ENCODE assay signal across 15 cellular contexts in genomic region chr2:162712598-162712997, GRCh38.
"Had no signal": no experiment of that assay in that cellular context is flagged by ENCODE, and none has a peak within 500 bp of the region (broad histone marks: within the 10 kb centered on the region; RNA-seq: fewer than 3 reads in every experiment).

No MANE protein-coding gene starts in this region.

- H3K4me3 Mint-ChIP-seq: activated naive CD8-positive, alpha-beta T cell treated with anti-CD3 and anti-CD28 coated beads for 36 hours; activated T-helper 1 cell treated with anti-CD3 and anti-CD28 coated beads, Interleukin-12 subunit alpha, Interleukin-12 subunit beta, Interleukin-2, Interleukin-4 antibody, amounts not matched to agents 30 ng/mL and 10 ng/mL and 1 ng/mL, durations not matched to agents 14 hours and 24 hours and 36 hours; endodermal cell; natural killer cell; stimulated activated naive B cell treated with anti-CD40 and anti-IgM and Interleukin-4, amounts not matched to agents 10 μg/mL and 1 μg/mL and 100 μg/mL, for 72 hours had no signal

- DNase-seq: activated CD4-positive, alpha-beta T cell treated with anti-CD3 and anti-CD28 coated beads, Interleukin-2, amount 50 U/mL, for 1 hour; activated naive CD8-positive, alpha-beta T cell treated with anti-CD3 and anti-CD28 coated beads for 36 hours; cerebellar nuclear complex; dermis blood vessel endothelial cell; endodermal cell; heart left ventricle; natural killer cell; retina; stimulated activated CD4-positive, alpha-beta T cell treated with anti-CD3 and anti-CD28 coated beads, Interleukin-15, amount 100 ng/mL, for 24 hours; stimulated activated CD4-positive, alpha-beta T cell treated with anti-CD3 and anti-CD28 coated beads, Interleukin-4, amount 100 ng/mL, for 1 hour; stimulated activated naive B cell treated with anti-CD40 and anti-IgM and Interleukin-4, amounts not matched to agents 10 μg/mL and 1 μg/mL and 100 μg/mL, for 72 hours; trophoblast cell had no signal

- H3K36me3 Mint-ChIP-seq: activated naive CD8-positive, alpha-beta T cell treated with anti-CD3 and anti-CD28 coated beads for 36 hours; natural killer cell; stimulated activated naive B cell treated with anti-CD40 and anti-IgM and Interleukin-4, amounts not matched to agents 10 μg/mL and 1 μg/mL and 100 μg/mL, for 72 hours had no signal

- H3K4me1 ChIP-seq: heart left ventricle, parathyroid adenoma had no signal

- H3K27me3 ChIP-seq: heart left ventricle, neutrophil had no signal

- H3K27ac ChIP-seq: heart left ventricle, neutrophil, parathyroid adenoma had no signal

- H3K4me1 Mint-ChIP-seq: activated naive CD8-positive, alpha-beta T cell treated with anti-CD3 and anti-CD28 coated beads for 36 hours; natural killer cell; stimulated activated naive B cell treated with anti-CD40 and anti-IgM and Interleukin-4, amounts not matched to agents 10 μg/mL and 1 μg/mL and 100 μg/mL, for 72 hours had no signal

- H3K27ac Mint-ChIP-seq: activated naive CD8-positive, alpha-beta T cell treated with anti-CD3 and anti-CD28 coated beads for 36 hours; activated T-helper 1 cell treated with anti-CD3 and anti-CD28 coated beads, Interleukin-12 subunit alpha, Interleukin-12 subunit beta, Interleukin-2, Interleukin-4 antibody, amounts not matched to agents 30 ng/mL and 10 ng/mL and 1 ng/mL, durations not matched to agents 14 hours and 24 hours and 36 hours; endodermal cell; natural killer cell; stimulated activated naive B cell treated with anti-CD40 and anti-IgM and Interleukin-4, amounts not matched to agents 10 μg/mL and 1 μg/mL and 100 μg/mL, for 72 hours had no signal

- H3K27me3 Mint-ChIP-seq: activated naive CD8-positive, alpha-beta T cell treated with anti-CD3 and anti-CD28 coated beads for 36 hours; stimulated activated naive B cell treated with anti-CD40 and anti-IgM and Interleukin-4, amounts not matched to agents 10 μg/mL and 1 μg/mL and 100 μg/mL, for 72 hours had no signal

- H3K9me3 Mint-ChIP-seq: activated naive CD8-positive, alpha-beta T cell treated with anti-CD3 and anti-CD28 coated beads for 36 hours; activated T-helper 1 cell treated with anti-CD3 and anti-CD28 coated beads, Interleukin-12 subunit alpha, Interleukin-12 subunit beta, Interleukin-2, Interleukin-4 antibody, amounts not matched to agents 30 ng/mL and 10 ng/mL and 1 ng/mL, durations not matched to agents 14 hours and 24 hours and 36 hours; endodermal cell had no signal

- H3K36me3 ChIP-seq: heart left ventricle, neutrophil had no signal

- H3K9ac ChIP-seq: parathyroid adenoma had no signal

- ATAC-seq: heart left ventricle; natural killer cell; stimulated activated naive B cell treated with anti-CD40 and anti-IgM and Interleukin-4, amounts not matched to agents 10 μg/mL and 1 μg/mL and 100 μg/mL, for 72 hours had no signal

- H3K4me3 ChIP-seq: heart left ventricle had no signal

- H3K9me3 ChIP-seq: heart left ventricle, neutrophil had no signal
